12 cellular contexts compared by ENCODE assay signal in the genomic region with DNA sequence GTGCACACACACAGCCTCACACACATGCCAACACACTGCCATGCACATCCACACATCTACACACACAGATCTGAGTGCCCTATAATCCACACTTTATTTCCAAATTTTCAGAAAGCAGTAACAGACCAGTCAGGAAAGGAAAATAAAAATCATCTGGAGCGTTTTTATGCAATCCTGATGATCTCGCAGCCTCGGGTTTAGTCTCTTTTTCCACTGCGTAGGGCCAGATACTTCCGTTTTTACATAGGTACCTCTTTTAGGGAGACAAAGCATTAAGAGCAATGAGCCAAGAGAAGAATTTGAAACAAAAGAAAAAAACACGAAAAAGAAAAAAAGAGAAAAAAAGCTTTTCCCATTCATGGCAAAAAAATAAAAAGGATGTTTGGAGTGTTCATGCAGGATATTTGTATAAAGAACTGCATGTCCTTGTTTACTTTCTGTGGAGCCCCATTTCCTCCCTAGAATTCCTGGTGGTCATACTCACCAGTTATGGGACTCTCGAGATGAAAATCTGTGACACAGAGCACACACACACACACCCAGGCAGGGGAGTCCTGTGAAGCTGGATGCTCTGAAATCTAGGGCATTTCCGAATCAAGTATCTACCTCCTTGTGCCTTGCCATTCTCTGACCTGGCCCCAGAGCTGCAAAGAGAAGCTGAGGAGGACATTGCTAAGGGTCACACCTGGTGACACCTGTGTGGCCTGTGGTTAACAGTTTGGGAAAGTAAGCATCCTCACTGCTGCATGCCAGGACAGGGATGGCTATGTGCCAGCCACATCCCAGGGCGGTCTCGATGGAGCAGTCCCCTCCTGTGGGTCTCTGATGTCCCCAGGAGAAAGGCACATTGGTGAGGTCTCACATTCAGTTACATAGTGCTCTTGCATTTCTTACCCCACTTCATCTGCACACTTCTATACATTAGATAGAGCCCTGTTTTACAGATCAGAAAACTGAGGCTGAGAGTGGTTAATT.
A peak's percentile ranks its signal among the peaks of the same experiment; 100 is the strongest.
DNase-seq lines count a peak whose midpoint lies in the region; ATAC-seq and TF ChIP-seq lines count a peak whose summit lies in the region.
"Had no signal": no experiment of that assay in that cellular context is flagged by ENCODE, and none has a peak within 500 bp of the region (broad histone marks: within the 10 kb centered on the region; RNA-seq: fewer than 3 reads in every experiment).

No MANE protein-coding gene starts in this region.

- H3K36me3 ChIP-seq in vagina, result no peaks in the 10 kb centered on the region

- H3K4me3 ChIP-seq in WI38 (ENCODE audit: low read depth, low read length) (peak overlapping the region; percentile 28), vagina (no peak overlapping the region)
- H3K4me3 ChIP-seq: body of pancreas had no signal

- H3K27me3 ChIP-seq in vagina, result no peaks in the 10 kb centered on the region
- H3K27me3 ChIP-seq: body of pancreas had no signal

- no peak overlapping the region for H3K27ac ChIP-seq in vagina
- H3K27ac ChIP-seq: body of pancreas had no signal

- no peaks in the 10 kb centered on the region for H3K9me3 ChIP-seq in vagina
- H3K9me3 ChIP-seq: body of pancreas had no signal

- no peak for TF ChIP-seq CTCF in WI38 (IDR thresholded peaks at IDR 0.05; ENCODE audit: low read depth, low read length)
- no peak for TF ChIP-seq CTCF in vagina (IDR thresholded peaks at IDR 0.05)

- DNase-seq in AG08396 (ENCODE audit: low spot score), result peak; percentile 53
- DNase-seq in H4 (ENCODE audit: low spot score), result peak; percentile 69
- peak; percentile 74 for DNase-seq in hepatic stellate cell (ENCODE audit: low spot score)
- no peak for DNase-seq in vagina (ENCODE audit: extremely low spot score in 2 of 2)
- DNase-seq in HuH-7 (ENCODE audit: low spot score), result no peak
- no peak for DNase-seq in activated CD4-positive, alpha-beta T cell treated with anti-CD3 and anti-CD28 coated beads for 48 hours
- DNase-seq: body of pancreas, DMS79 treated with DMSO at 0.1 percent for 48 hours, NCI-H1092, small intestine had no signal

- no peak for ATAC-seq in GM19351 (IDR thresholded peaks at IDR 0.05; ENCODE audit: unreplicated experiment)
- ATAC-seq: body of pancreas had no signal

- H3K4me1 ChIP-seq in vagina, result no peaks in the 10 kb centered on the region
- H3K4me1 ChIP-seq: body of pancreas had no signal

- no peak for TF ChIP-seq POLR2A in vagina (IDR thresholded peaks at IDR 0.05)

- intact Hi-C loops in vagina (cut with DNase I), result no loop called here

Comparison
In these comparisons a context has a peak if more than half of its experiments do, and no peak if none do; other contexts are left out.
1. DNase-seq: peak in AG08396 (single experiment), H4 (single experiment) and hepatic stellate cell (single experiment); none in vagina (0 of 2), HuH-7 (single experiment) and activated CD4-positive, alpha-beta T cell treated with anti-CD3 and anti-CD28 coated beads for 48 hours (single experiment).